Comparison of ENCODE assay signal across 2 cellular contexts in the genomic region with DNA sequence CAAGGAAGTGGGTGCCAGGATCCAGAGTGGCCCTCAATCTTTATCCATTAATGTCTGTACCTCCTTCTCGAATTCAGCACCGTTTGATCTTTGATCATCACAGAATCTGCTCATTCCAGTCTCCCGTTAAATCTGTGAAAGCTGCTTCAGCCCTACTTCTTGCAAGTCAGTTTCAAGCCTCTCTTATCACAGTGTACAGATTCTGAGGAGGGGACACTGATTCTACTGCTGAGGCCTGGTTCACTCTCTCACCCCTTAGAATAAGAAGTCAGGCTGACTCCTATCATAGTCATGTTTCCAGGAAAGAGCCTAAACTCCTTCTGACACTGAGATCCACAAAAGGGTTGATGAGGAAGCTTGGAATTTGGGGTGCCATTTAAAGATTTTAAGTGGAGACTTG.
TF ChIP-seq lines count a peak whose summit lies in the region.

No MANE protein-coding gene starts in this region.

TF ChIP-seq in SK-N-SH, 30 proteins besides CTCF, POLR2A, EP300 and RAD21 (continued from another document):
- TF ChIP-seq, protein P1, sequence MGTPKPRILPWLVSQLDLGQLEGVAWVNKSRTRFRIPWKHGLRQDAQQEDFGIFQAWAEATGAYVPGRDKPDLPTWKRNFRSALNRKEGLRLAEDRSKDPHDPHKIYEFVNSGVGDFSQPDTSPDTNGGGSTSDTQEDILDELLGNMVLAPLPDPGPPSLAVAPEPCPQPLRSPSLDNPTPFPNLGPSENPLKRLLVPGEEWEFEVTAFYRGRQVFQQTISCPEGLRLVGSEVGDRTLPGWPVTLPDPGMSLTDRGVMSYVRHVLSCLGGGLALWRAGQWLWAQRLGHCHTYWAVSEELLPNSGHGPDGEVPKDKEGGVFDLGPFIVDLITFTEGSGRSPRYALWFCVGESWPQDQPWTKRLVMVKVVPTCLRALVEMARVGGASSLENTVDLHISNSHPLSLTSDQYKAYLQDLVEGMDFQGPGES (IDR thresholded peaks at IDR 0.05; ENCODE audit: low read depth, low read length) = no peak
- TF ChIP-seq, protein P2, sequence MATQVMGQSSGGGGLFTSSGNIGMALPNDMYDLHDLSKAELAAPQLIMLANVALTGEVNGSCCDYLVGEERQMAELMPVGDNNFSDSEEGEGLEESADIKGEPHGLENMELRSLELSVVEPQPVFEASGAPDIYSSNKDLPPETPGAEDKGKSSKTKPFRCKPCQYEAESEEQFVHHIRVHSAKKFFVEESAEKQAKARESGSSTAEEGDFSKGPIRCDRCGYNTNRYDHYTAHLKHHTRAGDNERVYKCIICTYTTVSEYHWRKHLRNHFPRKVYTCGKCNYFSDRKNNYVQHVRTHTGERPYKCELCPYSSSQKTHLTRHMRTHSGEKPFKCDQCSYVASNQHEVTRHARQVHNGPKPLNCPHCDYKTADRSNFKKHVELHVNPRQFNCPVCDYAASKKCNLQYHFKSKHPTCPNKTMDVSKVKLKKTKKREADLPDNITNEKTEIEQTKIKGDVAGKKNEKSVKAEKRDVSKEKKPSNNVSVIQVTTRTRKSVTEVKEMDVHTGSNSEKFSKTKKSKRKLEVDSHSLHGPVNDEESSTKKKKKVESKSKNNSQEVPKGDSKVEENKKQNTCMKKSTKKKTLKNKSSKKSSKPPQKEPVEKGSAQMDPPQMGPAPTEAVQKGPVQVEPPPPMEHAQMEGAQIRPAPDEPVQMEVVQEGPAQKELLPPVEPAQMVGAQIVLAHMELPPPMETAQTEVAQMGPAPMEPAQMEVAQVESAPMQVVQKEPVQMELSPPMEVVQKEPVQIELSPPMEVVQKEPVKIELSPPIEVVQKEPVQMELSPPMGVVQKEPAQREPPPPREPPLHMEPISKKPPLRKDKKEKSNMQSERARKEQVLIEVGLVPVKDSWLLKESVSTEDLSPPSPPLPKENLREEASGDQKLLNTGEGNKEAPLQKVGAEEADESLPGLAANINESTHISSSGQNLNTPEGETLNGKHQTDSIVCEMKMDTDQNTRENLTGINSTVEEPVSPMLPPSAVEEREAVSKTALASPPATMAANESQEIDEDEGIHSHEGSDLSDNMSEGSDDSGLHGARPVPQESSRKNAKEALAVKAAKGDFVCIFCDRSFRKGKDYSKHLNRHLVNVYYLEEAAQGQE (IDR thresholded peaks at IDR 0.05; ENCODE audit: low read depth, low read length) = no peak
- TF ChIP-seq RXRA (IDR thresholded peaks at IDR 0.05; ENCODE audit: borderline replicate concordance, low read depth) (no peak), FOXM1 (IDR thresholded peaks at IDR 0.05; ENCODE audit: low read depth) (no peak), POLR2AphosphoS5 (IDR thresholded peaks at IDR 0.05; ENCODE audit: low read depth, low read length) (no peak), CHD2 (IDR thresholded peaks at IDR 0.05; ENCODE audit: low read length, partially characterized antibody) (no peak), JUND (IDR thresholded peaks at IDR 0.05) (no peak), RCOR1 (IDR thresholded peaks at IDR 0.05; ENCODE audit: low read length) (no peak), EZH2phosphoT487 (IDR thresholded peaks at IDR 0.05; ENCODE audit: borderline replicate concordance, low read depth) (no peak), TCF12 (IDR thresholded peaks at IDR 0.05) (no peak), NFIC (IDR thresholded peaks at IDR 0.05; ENCODE audit: borderline replicate concordance) (no peak)
- TF ChIP-seq, protein P3, sequence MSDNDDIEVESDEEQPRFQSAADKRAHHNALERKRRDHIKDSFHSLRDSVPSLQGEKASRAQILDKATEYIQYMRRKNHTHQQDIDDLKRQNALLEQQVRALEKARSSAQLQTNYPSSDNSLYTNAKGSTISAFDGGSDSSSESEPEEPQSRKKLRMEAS (IDR thresholded peaks at IDR 0.05; ENCODE audit: low read depth) = no peak
- TF ChIP-seq, protein P4, sequence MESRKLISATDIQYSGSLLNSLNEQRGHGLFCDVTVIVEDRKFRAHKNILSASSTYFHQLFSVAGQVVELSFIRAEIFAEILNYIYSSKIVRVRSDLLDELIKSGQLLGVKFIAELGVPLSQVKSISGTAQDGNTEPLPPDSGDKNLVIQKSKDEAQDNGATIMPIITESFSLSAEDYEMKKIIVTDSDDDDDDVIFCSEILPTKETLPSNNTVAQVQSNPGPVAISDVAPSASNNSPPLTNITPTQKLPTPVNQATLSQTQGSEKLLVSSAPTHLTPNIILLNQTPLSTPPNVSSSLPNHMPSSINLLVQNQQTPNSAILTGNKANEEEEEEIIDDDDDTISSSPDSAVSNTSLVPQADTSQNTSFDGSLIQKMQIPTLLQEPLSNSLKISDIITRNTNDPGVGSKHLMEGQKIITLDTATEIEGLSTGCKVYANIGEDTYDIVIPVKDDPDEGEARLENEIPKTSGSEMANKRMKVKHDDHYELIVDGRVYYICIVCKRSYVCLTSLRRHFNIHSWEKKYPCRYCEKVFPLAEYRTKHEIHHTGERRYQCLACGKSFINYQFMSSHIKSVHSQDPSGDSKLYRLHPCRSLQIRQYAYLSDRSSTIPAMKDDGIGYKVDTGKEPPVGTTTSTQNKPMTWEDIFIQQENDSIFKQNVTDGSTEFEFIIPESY (IDR thresholded peaks at IDR 0.05; ENCODE audit: borderline replicate concordance, low read depth) = no peak

TF ChIP-seq in SK-N-SH treated with all-trans-retinoic acid at 6 μM for 48 hours, 23 proteins besides CTCF, POLR2A, EP300 and RAD21 (continued from another document):
- TF ChIP-seq, protein P5, sequence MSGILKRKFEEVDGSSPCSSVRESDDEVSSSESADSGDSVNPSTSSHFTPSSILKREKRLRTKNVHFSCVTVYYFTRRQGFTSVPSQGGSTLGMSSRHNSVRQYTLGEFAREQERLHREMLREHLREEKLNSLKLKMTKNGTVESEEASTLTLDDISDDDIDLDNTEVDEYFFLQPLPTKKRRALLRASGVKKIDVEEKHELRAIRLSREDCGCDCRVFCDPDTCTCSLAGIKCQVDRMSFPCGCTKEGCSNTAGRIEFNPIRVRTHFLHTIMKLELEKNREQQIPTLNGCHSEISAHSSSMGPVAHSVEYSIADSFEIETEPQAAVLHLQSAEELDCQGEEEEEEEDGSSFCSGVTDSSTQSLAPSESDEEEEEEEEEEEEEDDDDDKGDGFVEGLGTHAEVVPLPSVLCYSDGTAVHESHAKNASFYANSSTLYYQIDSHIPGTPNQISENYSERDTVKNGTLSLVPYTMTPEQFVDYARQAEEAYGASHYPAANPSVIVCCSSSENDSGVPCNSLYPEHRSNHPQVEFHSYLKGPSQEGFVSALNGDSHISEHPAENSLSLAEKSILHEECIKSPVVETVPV (CRISPR knock-in tag; IDR thresholded peaks at IDR 0.05) = no peak
- TF ChIP-seq BACH2 (CRISPR knock-in tag; IDR thresholded peaks at IDR 0.05; ENCODE audit: borderline replicate concordance) (no peak), ZC3H10 (CRISPR knock-in tag; IDR thresholded peaks at IDR 0.05) (no peak), GLIS3 (CRISPR knock-in tag; IDR thresholded peaks at IDR 0.05) (no peak), ISL1 (CRISPR knock-in tag; IDR thresholded peaks at IDR 0.05) (no peak), OSR1 (CRISPR knock-in tag; IDR thresholded peaks at IDR 0.05) (no peak), ZNF8 (CRISPR knock-in tag; IDR thresholded peaks at IDR 0.05) (no peak)
TF ChIP-seq in SK-N-SH treated with all-trans-retinoic acid at 6 μM for 48 hours: peak in this region for 0.
